Comparison of ENCODE assay signal across 10 cellular contexts in the genomic region with DNA sequence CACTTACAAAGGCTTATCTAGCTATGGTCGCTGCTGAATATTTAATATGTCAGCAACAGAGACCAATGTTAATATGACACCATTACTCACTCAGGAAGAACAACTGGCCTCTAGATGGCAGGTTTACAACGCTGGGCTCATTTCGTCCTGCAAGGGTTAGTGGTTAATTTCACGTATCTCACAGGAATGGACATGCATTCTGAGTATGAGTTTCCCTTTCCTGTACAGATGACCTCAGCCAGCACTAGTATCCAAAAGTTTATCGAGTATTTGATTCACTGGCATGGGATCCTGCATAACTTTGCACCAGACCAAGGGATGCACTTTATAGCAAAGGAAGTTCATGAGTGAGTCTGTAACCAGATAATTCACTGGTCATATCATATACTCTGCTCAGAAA. TPM values are rescaled to one million over a fixed set of nuclear protein-coding genes. Genes with fewer than 3 reads are reported as not detected.
DNase-seq lines count a peak whose midpoint lies in the region; ATAC-seq, FAIRE-seq and TF ChIP-seq lines count a peak whose summit lies in the region.
"Had no signal": no experiment of that assay in that cellular context is flagged by ENCODE, and none has a peak within 500 bp of the region (broad histone marks: within the 10 kb centered on the region; RNA-seq: fewer than 3 reads in every experiment).

No MANE protein-coding gene starts in this region.

- in situ Hi-C loops in GM13977 (cut with MboI; ENCODE audit: low pct_unique_long_range_greater_than_20kb, low sequenced_read_pairs, unreplicated experiment) = no loop called here

- H3K4me3 ChIP-seq in A549 (no peak overlapping the region), fibroblast of pulmonary artery (replicated peaks; ENCODE audit: low read depth, low read length) (no peak overlapping the region), heart right ventricle (no peak overlapping the region)

- WGBS in A549 (ENCODE audit: missing lambda C conversion rate) = 0% methylated on average over 5 of the region's 5 CpGs
- WGBS in heart right ventricle, 2 donors = 13 to 16% methylated on average over 5 of the region's 5 CpGs

- no peak for TF ChIP-seq EP300 in A549 (IDR thresholded peaks at IDR 0.05)

- POLR2A ChIA-PET in A549 (lab: Yijun Ruan, JAX) = no interaction called here

- H3K9me3 ChIP-seq in A549 (no peaks in the 10 kb centered on the region), heart right ventricle (no peaks in the 10 kb centered on the region)

- FAIRE-seq in A549 (lab: Jason Lieb, UNC) = no peak

- peak; percentile 37 for TF ChIP-seq CTCF in A549 (IDR thresholded peaks at IDR 0.05)
- peak; percentile 35 for TF ChIP-seq CTCF in GM13977 (IDR thresholded peaks at IDR 0.05; ENCODE audit: extremely low read depth, insufficient read depth, missing control alignments)
- peak; percentile 36 for TF ChIP-seq CTCF in fibroblast of pulmonary artery (IDR thresholded peaks at IDR 0.05; ENCODE audit: low read length, missing control alignments)
- no peak for TF ChIP-seq CTCF in heart right ventricle (IDR thresholded peaks at IDR 0.05)

- CTCF ChIA-PET in A549 (lab: Yijun Ruan, JAX) = interaction anchor here (0.8 to 3.7 kb wide), 6 partner anchors 9 to 399 kb away, joined by 3 to 23 read pairs (median 5); a partner anchor contains a TSS

- no peaks in the 10 kb centered on the region for H3K36me3 ChIP-seq in heart right ventricle

- DNase-seq in A549 (ENCODE audit: low read depth in 1 of 2, low spot score in 1 of 2) = peak in 1 of 2 experiments; percentile 30
- DNase-seq in GM13977 (ENCODE audit: low spot score) = no peak
- peak; percentile 25 for DNase-seq in OCI-M1 (lab: John Stamatoyannopoulos, UW)
- DNase-seq in fibroblast of pulmonary artery (ENCODE audit: low read depth) = peak; percentile 39
- DNase-seq in heart right ventricle = no peak
- no peak for DNase-seq in NOMO-1 (lab: John Stamatoyannopoulos, UW; ENCODE audit: unreplicated experiment in 2 of 2)
- DNase-seq: activated naive CD8-positive, alpha-beta T cell treated with anti-CD3 and anti-CD28 coated beads for 36 hours had no signal

- no peak overlapping the region for H3K4me2 ChIP-seq in A549

- ATAC-seq in A549 (peak; percentile 56 to 75; a peak in 4 of 6 replicates), GM21447 (IDR thresholded peaks at IDR 0.05; ENCODE audit: unreplicated experiment) (no peak), HG03565 (IDR thresholded peaks at IDR 0.05; ENCODE audit: unreplicated experiment) (no peak), heart right ventricle (no peak)
- ATAC-seq: Right ventricle myocardium inferior had no signal

- H3K27ac ChIP-seq in A549 (no peak overlapping the region), heart right ventricle (no peak overlapping the region)

- peaks cover 0 to 24% (median 3%) of the 10 kb centered on the region in 7 donors for H3K27me3 ChIP-seq in heart right ventricle

- H3K4me1 ChIP-seq in A549 = no peaks in the 10 kb centered on the region
- H3K4me1 ChIP-seq in heart right ventricle = no peaks in the 10 kb centered on the region

- intact Hi-C loops in heart right ventricle (cut with DNase I) = no loop called here

- no peak for TF ChIP-seq POLR2A in A549 (IDR thresholded peaks at IDR 0.05; ENCODE audit: low read length)

- peak; percentile 34 to 65; a peak in 4 of 5 replicates for TF ChIP-seq RAD21 in A549 (conservative IDR thresholded peaks at IDR 0.05 in 1 of 2, IDR thresholded peaks at IDR 0.05 in 1 of 2)

TF ChIP-seq in A549, 52 proteins besides CTCF, POLR2A, EP300 and RAD21:
- TF ChIP-seq, protein P1, sequence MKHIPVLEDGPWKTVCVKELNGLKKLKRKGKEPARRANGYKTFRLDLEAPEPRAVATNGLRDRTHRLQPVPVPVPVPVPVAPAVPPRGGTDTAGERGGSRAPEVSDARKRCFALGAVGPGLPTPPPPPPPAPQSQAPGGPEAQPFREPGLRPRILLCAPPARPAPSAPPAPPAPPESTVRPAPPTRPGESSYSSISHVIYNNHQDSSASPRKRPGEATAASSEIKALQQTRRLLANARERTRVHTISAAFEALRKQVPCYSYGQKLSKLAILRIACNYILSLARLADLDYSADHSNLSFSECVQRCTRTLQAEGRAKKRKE (CRISPR knock-in tag; IDR thresholded peaks at IDR 0.05; ENCODE audit: low read depth) = no peak
- TF ChIP-seq HOXA7 (CRISPR knock-in tag; IDR thresholded peaks at IDR 0.05) = no peak
- no peak for TF ChIP-seq TFCP2L1 (CRISPR knock-in tag; IDR thresholded peaks at IDR 0.05)
- no peak for TF ChIP-seq HOXB13 (CRISPR knock-in tag; IDR thresholded peaks at IDR 0.05; ENCODE audit: low read depth)
- TF ChIP-seq BHLHE40 (IDR thresholded peaks at IDR 0.05; ENCODE audit: low read depth, low read length) = no peak
- TF ChIP-seq CHD4 (IDR thresholded peaks at IDR 0.05; ENCODE audit: borderline replicate concordance) = no peak
- TF ChIP-seq FOSB (CRISPR knock-in tag; IDR thresholded peaks at IDR 0.05) = no peak
- TF ChIP-seq, protein P2, sequence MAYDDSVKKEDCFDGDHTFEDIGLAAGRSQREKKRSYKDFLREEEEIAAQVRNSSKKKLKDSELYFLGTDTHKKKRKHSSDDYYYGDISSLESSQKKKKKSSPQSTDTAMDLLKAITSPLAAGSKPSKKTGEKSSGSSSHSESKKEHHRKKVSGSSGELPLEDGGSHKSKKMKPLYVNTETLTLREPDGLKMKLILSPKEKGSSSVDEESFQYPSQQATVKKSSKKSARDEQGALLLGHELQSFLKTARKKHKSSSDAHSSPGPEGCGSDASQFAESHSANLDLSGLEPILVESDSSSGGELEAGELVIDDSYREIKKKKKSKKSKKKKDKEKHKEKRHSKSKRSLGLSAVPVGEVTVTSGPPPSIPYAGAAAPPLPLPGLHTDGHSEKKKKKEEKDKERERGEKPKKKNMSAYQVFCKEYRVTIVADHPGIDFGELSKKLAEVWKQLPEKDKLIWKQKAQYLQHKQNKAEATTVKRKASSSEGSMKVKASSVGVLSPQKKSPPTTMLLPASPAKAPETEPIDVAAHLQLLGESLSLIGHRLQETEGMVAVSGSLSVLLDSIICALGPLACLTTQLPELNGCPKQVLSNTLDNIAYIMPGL (CRISPR knock-in tag; IDR thresholded peaks at IDR 0.05; ENCODE audit: borderline replicate concordance) = no peak
- no peak for TF ChIP-seq HDAC2 (IDR thresholded peaks at IDR 0.05)
- TF ChIP-seq, protein P3, sequence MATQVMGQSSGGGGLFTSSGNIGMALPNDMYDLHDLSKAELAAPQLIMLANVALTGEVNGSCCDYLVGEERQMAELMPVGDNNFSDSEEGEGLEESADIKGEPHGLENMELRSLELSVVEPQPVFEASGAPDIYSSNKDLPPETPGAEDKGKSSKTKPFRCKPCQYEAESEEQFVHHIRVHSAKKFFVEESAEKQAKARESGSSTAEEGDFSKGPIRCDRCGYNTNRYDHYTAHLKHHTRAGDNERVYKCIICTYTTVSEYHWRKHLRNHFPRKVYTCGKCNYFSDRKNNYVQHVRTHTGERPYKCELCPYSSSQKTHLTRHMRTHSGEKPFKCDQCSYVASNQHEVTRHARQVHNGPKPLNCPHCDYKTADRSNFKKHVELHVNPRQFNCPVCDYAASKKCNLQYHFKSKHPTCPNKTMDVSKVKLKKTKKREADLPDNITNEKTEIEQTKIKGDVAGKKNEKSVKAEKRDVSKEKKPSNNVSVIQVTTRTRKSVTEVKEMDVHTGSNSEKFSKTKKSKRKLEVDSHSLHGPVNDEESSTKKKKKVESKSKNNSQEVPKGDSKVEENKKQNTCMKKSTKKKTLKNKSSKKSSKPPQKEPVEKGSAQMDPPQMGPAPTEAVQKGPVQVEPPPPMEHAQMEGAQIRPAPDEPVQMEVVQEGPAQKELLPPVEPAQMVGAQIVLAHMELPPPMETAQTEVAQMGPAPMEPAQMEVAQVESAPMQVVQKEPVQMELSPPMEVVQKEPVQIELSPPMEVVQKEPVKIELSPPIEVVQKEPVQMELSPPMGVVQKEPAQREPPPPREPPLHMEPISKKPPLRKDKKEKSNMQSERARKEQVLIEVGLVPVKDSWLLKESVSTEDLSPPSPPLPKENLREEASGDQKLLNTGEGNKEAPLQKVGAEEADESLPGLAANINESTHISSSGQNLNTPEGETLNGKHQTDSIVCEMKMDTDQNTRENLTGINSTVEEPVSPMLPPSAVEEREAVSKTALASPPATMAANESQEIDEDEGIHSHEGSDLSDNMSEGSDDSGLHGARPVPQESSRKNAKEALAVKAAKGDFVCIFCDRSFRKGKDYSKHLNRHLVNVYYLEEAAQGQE (IDR thresholded peaks at IDR 0.05) = no peak
TF ChIP-seq in A549: peak in this region for 0.

RNA-seq across cellular contexts. Expression of a gene that starts 8.7 kb away (rescaled TPM):
- not detected in 2 replicates for polyA plus RNA-seq in A549 (2011; rRNA removed)
- not detected in 2 replicates for polyA plus RNA-seq in A549 (2012; cell fraction: cytosol; rRNA removed)
- polyA plus RNA-seq in A549 (2012; cell fraction: nucleus; rRNA removed) = not detected in 2 replicates
- not detected in 3 replicates for polyA plus RNA-seq in A549 (2017; fragmentation: RNase III; extraction: RNeasy Plus Mini Kit Qiagen cat#74134 plus additional on column Dnase treatment)
- polyA minus RNA-seq in A549 (2011; rRNA and poly(A)+ RNA removed) = 0.21 TPM in 1 of 2 replicates, not detected in the other
- not detected for total RNA-seq in heart right ventricle
- not detected for polyA plus RNA-seq in heart right ventricle
- total RNA-seq: activated naive CD8-positive, alpha-beta T cell treated with anti-CD3 and anti-CD28 coated beads for 36 hours; Right ventricle myocardium inferior had no signal

Comparison
In these comparisons a context has a peak if more than half of its experiments do, and no peak if none do; other contexts are left out.
1. ATAC-seq: peak in A549 (2 of 2); none in GM21447 (single experiment), HG03565 (single experiment) and heart right ventricle (0 of 8).
2. DNase-seq: peak in OCI-M1 (single experiment) and fibroblast of pulmonary artery (single experiment); none in GM13977 (single experiment), heart right ventricle (0 of 2) and NOMO-1 (0 of 2).
3. CTCF ChIP-seq: peak in A549 (single experiment), GM13977 (single experiment) and fibroblast of pulmonary artery (single experiment); none in heart right ventricle (0 of 9).